Comparison of ENCODE assay signal across 1 cellular context in the genomic region with DNA sequence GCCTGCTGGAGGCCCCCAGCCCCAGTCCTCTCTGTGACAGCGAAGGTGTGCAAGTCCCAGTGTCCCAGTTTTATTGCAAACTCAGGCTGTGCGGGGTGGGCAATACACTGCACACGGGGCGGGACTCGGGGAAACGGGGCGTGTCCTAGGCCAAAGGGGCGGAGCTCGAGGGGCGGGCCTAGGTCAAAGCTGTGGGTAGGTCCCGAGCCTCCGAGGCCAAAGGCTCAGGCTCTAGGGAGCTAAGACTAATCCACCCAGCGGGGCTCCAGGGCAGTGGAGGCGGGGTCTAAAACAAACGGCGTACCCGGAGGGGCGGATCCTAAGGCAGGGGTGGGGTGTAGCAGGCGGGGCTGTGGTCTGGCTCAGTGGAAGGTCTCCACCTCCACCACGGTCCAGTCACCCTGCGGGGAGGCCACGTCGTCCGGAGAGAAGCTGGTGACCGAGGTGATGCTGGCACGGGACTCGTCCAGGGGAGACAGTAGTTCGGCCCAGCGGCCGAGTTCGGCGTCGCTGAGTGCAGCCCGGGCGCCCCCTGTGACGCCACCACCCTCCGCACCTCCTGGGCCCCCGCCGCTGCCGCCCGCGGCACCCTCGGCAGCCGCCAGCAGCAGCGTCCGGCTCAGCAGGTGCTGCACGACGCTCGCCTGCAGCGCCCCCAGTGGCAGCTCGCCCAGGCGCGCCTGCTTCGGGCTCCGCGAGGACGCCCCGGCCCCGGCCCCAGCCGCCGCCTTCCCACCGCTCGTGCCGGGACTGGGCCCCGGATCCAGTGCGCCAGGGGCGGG.
TF ChIP-seq lines count a peak whose summit lies in the region.

No MANE protein-coding gene starts in this region.

TF ChIP-seq in IMR-90, 13 proteins besides CTCF, POLR2A, EP300 and RAD21:
- TF ChIP-seq FOS (IDR thresholded peaks at IDR 0.05; ENCODE audit: low read depth, low read length) (no peak), BHLHE40 (IDR thresholded peaks at IDR 0.05; ENCODE audit: low read depth, low read length) (peak; percentile 52), MAFK (IDR thresholded peaks at IDR 0.05; ENCODE audit: low read depth, low read length) (no peak), MXI1 (IDR thresholded peaks at IDR 0.05; ENCODE audit: borderline replicate concordance, low read depth, low read length) (0 out of 2 replicates have a peak, but pooled peaks have one; percentile 8), MAZ (IDR thresholded peaks at IDR 0.05; ENCODE audit: borderline replicate concordance, low read depth, low read length) (peak; percentile 42; the same call in 1 of the 2 replicates), RCOR1 (IDR thresholded peaks at IDR 0.05; ENCODE audit: insufficient replicate concordance, low read length) (peak; percentile 51)
TF ChIP-seq in IMR-90: peak in this region for 4.
